25 cellular contexts compared by ENCODE assay signal in genomic region chr7:146112755-146113154, GRCh38. TPM values are rescaled to one million over a fixed set of nuclear protein-coding genes. Genes with fewer than 3 reads are reported as not detected.
DNase-seq lines count a peak whose midpoint lies in the region; ATAC-seq and TF ChIP-seq lines count a peak whose summit lies in the region.
"Had no signal": no experiment of that assay in that cellular context is flagged by ENCODE, and none has a peak within 500 bp of the region (broad histone marks: within the 10 kb centered on the region; RNA-seq: fewer than 3 reads in every experiment).

No MANE protein-coding gene starts in this region.

- no peaks in the 10 kb centered on the region for H3K9me3 ChIP-seq in SK-N-SH
- H3K9me3 ChIP-seq: BE2C, BLaER1 had no signal

- no peak for DNase-seq in SK-N-SH
- no peak for DNase-seq in left ventricle myocardium superior
- DNase-seq in NCI-H1436 (lab: John Stamatoyannopoulos, UW) = no peak
- DNase-seq: 8988T; ACHN; BE2C; C1 segment of cervical spinal cord; CD4-positive, alpha-beta memory T cell; CD4-positive, CD25-positive, alpha-beta regulatory T cell; CD8-positive, alpha-beta memory T cell; COR-L47; DMS 273 treated with DMSO at 0.1 percent for 48 hours; DMS153; DMS53; DMS79; DND-41; EL; GDM1 had no signal

- H3K27ac ChIP-seq in SK-N-SH (ENCODE audit: low read depth in 2 of 2, low read length in 1 of 2) = no peak overlapping the region
- H3K27ac ChIP-seq: BLaER1 had no signal

- no peak overlapping the region for H2AFZ ChIP-seq in SK-N-SH (ENCODE audit: low read depth)

- no peaks in the 10 kb centered on the region for H3K36me3 ChIP-seq in SK-N-SH (replicated peaks in 1 of 2; ENCODE audit: control insufficient read depth in 1 of 2, insufficient read depth in 2 of 2, low read length in 1 of 2)
- H3K36me3 ChIP-seq: BE2C, BLaER1 had no signal

- no peak overlapping the region for H3K9ac ChIP-seq in SK-N-SH
- H3K9ac ChIP-seq: BLaER1 had no signal

- intact Hi-C loops in left ventricle myocardium superior (cut with micrococcal nuclease) = no loop called here

- CTCF ChIA-PET in SK-N-SH (lab: Yijun Ruan, JAX) = interaction anchor here (0.7 kb wide), 1 partner anchor 23 kb away, joined by 3 read pairs; no protein-coding TSS in a partner anchor

- TF ChIP-seq EP300 in SK-N-SH (IDR thresholded peaks at IDR 0.05; ENCODE audit: borderline replicate concordance in 1 of 2, low read depth in 1 of 2, low read length in 1 of 2) (no peak), Ishikawa (IDR thresholded peaks at IDR 0.05; ENCODE audit: borderline replicate concordance) (no peak)

- TF ChIP-seq RAD21 in SK-N-SH (IDR thresholded peaks at IDR 0.05; ENCODE audit: low read length) (no peak), Ishikawa (IDR thresholded peaks at IDR 0.05; ENCODE audit: low read depth) (no peak)

- ATAC-seq in SK-N-SH treated with all-trans-retinoic acid at 6 μM for 48 hours = no peak
- ATAC-seq in left ventricle myocardium superior = no peak
- ATAC-seq: GM12878 had no signal

- H3K4me2 ChIP-seq in SK-N-SH = no peak overlapping the region
- H3K4me2 ChIP-seq: BLaER1 had no signal

- no peaks in the 10 kb centered on the region for H3K9me2 ChIP-seq in SK-N-SH

- no peaks in the 10 kb centered on the region for H3K27me3 ChIP-seq in SK-N-SH (ENCODE audit: insufficient read depth)
- H3K27me3 ChIP-seq: BLaER1 had no signal

- no peak overlapping the region for H3K4me3 ChIP-seq in SK-N-SH (ENCODE audit: low read depth in 2 of 2, low read length in 1 of 2)
- H3K4me3 ChIP-seq: BLaER1, GM12878 had no signal

- 6% methylated on average over 1 of the region's 1 CpG for WGBS in SK-N-SH (ENCODE audit: low lambda C conversion rate)

- POLR2A ChIA-PET in SK-N-SH (lab: Yijun Ruan, JAX) = no interaction called here

- H4K20me1 ChIP-seq in SK-N-SH (ENCODE audit: insufficient read depth) = no peaks in the 10 kb centered on the region
- H4K20me1 ChIP-seq: BLaER1 had no signal

- 0 out of 2 replicates have a peak, but pooled peaks cover 3% of the 10 kb centered on the region for H3K79me2 ChIP-seq in SK-N-SH (ENCODE audit: insufficient read depth)

- H3F3A ChIP-seq in SK-N-SH (replicated peaks; ENCODE audit: insufficient read depth) = peaks cover 10% of the 10 kb centered on the region

- peaks cover 0 to 13% of the 10 kb centered on the region in 2 experiments; a peak in 2 of 4 replicates for H3K4me1 ChIP-seq in SK-N-SH (ENCODE audit: control insufficient read depth in 1 of 2, insufficient read depth in 2 of 2, low read depth in 1 of 2, low read length in 1 of 2)
- H3K4me1 ChIP-seq: BE2C had no signal

- TF ChIP-seq CTCF in SK-N-SH (IDR thresholded peaks at IDR 0.05) = no peak

TF ChIP-seq in SK-N-SH, 30 proteins besides CTCF, POLR2A, EP300 and RAD21:
- TF ChIP-seq POLR2AphosphoS5 (IDR thresholded peaks at IDR 0.05; ENCODE audit: low read depth, low read length) (no peak), REST (IDR thresholded peaks at IDR 0.05; ENCODE audit: low read depth, low read length) (peak; percentile 65; the same call in 1 of the 2 replicates)

TF ChIP-seq in SK-N-SH treated with all-trans-retinoic acid at 6 μM for 48 hours, 23 proteins besides CTCF, POLR2A, EP300 and RAD21:
- no peak for TF ChIP-seq OSR1 (CRISPR knock-in tag; IDR thresholded peaks at IDR 0.05)
- no peak for TF ChIP-seq ZNF70 (CRISPR knock-in tag; IDR thresholded peaks at IDR 0.05)
- no peak for TF ChIP-seq TCF4 (CRISPR knock-in tag; IDR thresholded peaks at IDR 0.05; ENCODE audit: borderline replicate concordance)
- TF ChIP-seq ISL1 (CRISPR knock-in tag; IDR thresholded peaks at IDR 0.05) = no peak

TF ChIP-seq in Ishikawa, 13 proteins besides CTCF, POLR2A, EP300 and RAD21:
- peak; percentile 73 for TF ChIP-seq REST (IDR thresholded peaks at IDR 0.05; ENCODE audit: low read depth)
- TF ChIP-seq EGR1 (IDR thresholded peaks at IDR 0.05) = no peak
- no peak for TF ChIP-seq CREB1 (IDR thresholded peaks at IDR 0.05; ENCODE audit: low read depth)
- TF ChIP-seq TCF12 (IDR thresholded peaks at IDR 0.05; ENCODE audit: low read depth) = no peak
- no peak for TF ChIP-seq FOXM1 (IDR thresholded peaks at IDR 0.05; ENCODE audit: borderline replicate concordance, low read depth)

RNA-seq across cellular contexts. Expression of gene CNTNAP2, which starts 3.8 kb away (rescaled TPM):
- polyA plus RNA-seq in SK-N-SH (2012; rRNA removed) = 3.4 and 4.0 TPM in 2 replicates
- 4.9 and 5.3 TPM in 2 replicates for polyA plus RNA-seq in SK-N-SH (2012; cell fraction: cytosol; rRNA removed)
- 1.4 and 3.0 TPM in 2 replicates for polyA plus RNA-seq in SK-N-SH (2012; cell fraction: nucleus; rRNA removed)
- total RNA-seq in left ventricle myocardium superior = 0.22 TPM
- total RNA-seq: CD4-positive, CD25-positive, alpha-beta regulatory T cell; CD8-positive, alpha-beta memory T cell; G401 had no signal
- polyA plus RNA-seq: AG04450; CD14-positive monocyte; CD8-positive, alpha-beta memory T cell had no signal
